In the genomic region with DNA sequence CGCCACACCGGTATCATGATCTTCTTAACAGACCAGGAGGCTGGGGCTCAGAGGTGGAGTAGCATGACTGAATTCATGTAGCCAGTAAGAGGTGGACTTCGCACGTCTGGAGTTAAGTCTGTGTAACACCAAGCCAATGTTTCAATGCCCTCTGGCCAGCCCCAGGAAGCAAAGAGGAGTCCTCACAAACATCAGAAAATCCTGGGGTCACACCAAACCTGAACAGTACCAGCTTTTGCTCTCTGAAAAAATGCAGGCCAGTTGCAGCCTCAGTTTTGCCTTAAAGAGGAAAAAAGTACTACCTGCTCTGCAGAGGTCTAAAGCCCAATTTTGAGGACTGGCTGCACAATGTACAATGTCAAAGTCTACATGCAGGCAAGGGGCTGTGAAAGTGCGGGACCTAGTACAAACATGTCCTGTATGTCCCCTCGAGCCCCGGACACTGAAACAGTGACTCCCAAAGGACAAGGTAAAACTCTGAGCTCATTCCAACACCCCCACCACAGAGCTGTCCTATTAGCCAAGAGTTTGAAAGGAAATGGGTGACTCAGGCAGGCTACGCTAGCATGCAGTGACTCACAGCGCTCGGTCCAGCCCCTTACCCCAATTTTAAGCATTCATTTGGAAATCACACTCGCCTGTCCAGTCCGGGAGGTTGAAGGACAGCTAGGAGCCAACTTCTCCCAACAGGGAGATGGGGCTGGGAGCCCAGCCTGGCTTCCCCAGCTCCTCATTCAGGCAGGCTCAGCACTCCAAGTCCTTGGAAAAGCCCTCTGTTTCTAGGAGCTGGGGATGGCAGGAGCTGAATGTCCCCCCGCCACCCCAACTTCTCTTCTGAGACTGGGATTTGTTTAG, we compare ENCODE assay signal across 1 cellular context.
TF ChIP-seq lines count a peak whose summit lies in the region.

No MANE protein-coding gene starts in this region.

TF ChIP-seq in HepG2, 621 proteins besides CTCF, POLR2A, EP300 and RAD21 (continued from another document and continues in another):
- TF ChIP-seq, protein P1, sequence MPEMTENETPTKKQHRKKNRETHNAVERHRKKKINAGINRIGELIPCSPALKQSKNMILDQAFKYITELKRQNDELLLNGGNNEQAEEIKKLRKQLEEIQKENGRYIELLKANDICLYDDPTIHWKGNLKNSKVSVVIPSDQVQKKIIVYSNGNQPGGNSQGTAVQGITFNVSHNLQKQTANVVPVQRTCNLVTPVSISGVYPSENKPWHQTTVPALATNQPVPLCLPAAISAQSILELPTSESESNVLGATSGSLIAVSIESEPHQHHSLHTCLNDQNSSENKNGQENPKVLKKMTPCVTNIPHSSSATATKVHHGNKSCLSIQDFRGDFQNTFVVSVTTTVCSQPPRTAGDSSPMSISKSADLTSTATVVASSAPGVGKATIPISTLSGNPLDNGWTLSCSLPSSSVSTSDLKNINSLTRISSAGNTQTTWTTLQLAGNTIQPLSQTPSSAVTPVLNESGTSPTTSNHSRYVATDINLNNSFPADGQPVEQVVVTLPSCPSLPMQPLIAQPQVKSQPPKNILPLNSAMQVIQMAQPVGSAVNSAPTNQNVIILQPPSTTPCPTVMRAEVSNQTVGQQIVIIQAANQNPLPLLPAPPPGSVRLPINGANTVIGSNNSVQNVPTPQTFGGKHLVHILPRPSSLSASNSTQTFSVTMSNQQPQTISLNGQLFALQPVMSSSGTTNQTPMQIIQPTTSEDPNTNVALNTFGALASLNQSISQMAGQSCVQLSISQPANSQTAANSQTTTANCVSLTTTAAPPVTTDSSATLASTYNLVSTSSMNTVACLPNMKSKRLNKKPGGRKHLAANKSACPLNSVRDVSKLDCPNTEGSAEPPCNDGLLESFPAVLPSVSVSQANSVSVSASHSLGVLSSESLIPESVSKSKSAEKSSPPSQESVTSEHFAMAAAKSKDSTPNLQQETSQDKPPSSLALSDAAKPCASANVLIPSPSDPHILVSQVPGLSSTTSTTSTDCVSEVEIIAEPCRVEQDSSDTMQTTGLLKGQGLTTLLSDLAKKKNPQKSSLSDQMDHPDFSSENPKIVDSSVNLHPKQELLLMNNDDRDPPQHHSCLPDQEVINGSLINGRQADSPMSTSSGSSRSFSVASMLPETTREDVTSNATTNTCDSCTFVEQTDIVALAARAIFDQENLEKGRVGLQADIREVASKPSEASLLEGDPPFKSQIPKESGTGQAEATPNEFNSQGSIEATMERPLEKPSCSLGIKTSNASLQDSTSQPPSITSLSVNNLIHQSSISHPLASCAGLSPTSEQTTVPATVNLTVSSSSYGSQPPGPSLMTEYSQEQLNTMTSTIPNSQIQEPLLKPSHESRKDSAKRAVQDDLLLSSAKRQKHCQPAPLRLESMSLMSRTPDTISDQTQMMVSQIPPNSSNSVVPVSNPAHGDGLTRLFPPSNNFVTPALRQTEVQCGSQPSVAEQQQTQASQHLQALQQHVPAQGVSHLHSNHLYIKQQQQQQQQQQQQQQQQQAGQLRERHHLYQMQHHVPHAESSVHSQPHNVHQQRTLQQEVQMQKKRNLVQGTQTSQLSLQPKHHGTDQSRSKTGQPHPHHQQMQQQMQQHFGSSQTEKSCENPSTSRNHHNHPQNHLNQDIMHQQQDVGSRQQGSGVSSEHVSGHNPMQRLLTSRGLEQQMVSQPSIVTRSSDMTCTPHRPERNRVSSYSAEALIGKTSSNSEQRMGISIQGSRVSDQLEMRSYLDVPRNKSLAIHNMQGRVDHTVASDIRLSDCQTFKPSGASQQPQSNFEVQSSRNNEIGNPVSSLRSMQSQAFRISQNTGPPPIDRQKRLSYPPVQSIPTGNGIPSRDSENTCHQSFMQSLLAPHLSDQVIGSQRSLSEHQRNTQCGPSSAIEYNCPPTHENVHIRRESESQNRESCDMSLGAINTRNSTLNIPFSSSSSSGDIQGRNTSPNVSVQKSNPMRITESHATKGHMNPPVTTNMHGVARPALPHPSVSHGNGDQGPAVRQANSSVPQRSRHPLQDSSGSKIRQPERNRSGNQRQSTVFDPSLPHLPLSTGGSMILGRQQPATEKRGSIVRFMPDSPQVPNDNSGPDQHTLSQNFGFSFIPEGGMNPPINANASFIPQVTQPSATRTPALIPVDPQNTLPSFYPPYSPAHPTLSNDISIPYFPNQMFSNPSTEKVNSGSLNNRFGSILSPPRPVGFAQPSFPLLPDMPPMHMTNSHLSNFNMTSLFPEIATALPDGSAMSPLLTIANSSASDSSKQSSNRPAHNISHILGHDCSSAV (CRISPR knock-in tag; IDR thresholded peaks at IDR 0.05; ENCODE audit: borderline replicate concordance) = no peak
- TF ChIP-seq KDM3A (CRISPR knock-in tag; IDR thresholded peaks at IDR 0.05; ENCODE audit: low read depth) (0 out of 2 replicates have a peak, but pooled peaks have one; percentile 53), ZNF562 (CRISPR knock-in tag; IDR thresholded peaks at IDR 0.05; ENCODE audit: borderline replicate concordance) (no peak), DZIP1 (CRISPR knock-in tag; IDR thresholded peaks at IDR 0.05) (peak; percentile 23; the same call in 1 of the 2 replicates), HIC2 (CRISPR knock-in tag; IDR thresholded peaks at IDR 0.05; ENCODE audit: low read depth) (peak; percentile 3; the same call in 1 of the 2 replicates), ARID4A (CRISPR knock-in tag; IDR thresholded peaks at IDR 0.05; ENCODE audit: borderline replicate concordance) (peak; percentile 43; the same call in 1 of the 2 replicates), ZNF326 (CRISPR knock-in tag; IDR thresholded peaks at IDR 0.05; ENCODE audit: borderline replicate concordance) (no peak), SRSF1 (optimal IDR thresholded peaks at IDR 0.05; ENCODE audit: low read depth, low read length) (peak; percentile 65), HOXA3 (CRISPR knock-in tag; IDR thresholded peaks at IDR 0.05) (peak; percentile 76), TIGD3 (CRISPR knock-in tag; IDR thresholded peaks at IDR 0.05; ENCODE audit: borderline replicate concordance) (0 out of 2 replicates have a peak, but pooled peaks have one; percentile 85), ATF4 (CRISPR knock-in tag; IDR thresholded peaks at IDR 0.05) (peak in 1 of 2 experiments; percentile 59; a peak in 1 of 4 replicates)
- TF ChIP-seq, protein P2, sequence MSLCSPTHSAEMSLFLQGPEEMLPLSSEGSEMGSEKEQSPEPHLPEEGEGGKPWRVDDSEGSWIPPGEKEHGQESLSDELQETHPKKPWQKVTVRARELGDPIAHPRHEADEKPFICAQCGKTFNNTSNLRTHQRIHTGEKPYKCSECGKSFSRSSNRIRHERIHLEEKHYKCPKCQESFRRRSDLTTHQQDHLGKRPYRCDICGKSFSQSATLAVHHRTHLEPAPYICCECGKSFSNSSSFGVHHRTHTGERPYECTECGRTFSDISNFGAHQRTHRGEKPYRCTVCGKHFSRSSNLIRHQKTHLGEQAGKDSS (CRISPR knock-in tag; IDR thresholded peaks at IDR 0.05; ENCODE audit: borderline replicate concordance, low read depth) = no peak; the same call in 1 of the 2 replicates
- TF ChIP-seq, protein P3, sequence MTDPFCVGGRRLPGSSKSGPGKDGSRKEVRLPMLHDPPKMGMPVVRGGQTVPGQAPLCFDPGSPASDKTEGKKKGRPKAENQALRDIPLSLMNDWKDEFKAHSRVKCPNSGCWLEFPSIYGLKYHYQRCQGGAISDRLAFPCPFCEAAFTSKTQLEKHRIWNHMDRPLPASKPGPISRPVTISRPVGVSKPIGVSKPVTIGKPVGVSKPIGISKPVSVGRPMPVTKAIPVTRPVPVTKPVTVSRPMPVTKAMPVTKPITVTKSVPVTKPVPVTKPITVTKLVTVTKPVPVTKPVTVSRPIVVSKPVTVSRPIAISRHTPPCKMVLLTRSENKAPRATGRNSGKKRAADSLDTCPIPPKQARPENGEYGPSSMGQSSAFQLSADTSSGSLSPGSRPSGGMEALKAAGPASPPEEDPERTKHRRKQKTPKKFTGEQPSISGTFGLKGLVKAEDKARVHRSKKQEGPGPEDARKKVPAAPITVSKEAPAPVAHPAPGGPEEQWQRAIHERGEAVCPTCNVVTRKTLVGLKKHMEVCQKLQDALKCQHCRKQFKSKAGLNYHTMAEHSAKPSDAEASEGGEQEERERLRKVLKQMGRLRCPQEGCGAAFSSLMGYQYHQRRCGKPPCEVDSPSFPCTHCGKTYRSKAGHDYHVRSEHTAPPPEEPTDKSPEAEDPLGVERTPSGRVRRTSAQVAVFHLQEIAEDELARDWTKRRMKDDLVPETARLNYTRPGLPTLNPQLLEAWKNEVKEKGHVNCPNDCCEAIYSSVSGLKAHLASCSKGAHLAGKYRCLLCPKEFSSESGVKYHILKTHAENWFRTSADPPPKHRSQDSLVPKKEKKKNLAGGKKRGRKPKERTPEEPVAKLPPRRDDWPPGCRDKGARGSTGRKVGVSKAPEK (CRISPR knock-in tag; IDR thresholded peaks at IDR 0.05; ENCODE audit: borderline replicate concordance) = peak; percentile 48; the same call in 1 of the 2 replicates
